Comparison of ENCODE assay signal across 1 cellular context in genomic region chr9:69121155-69122085, GRCh38.
TF ChIP-seq lines count a peak whose summit lies in the region.

No MANE protein-coding gene starts in this region.

TF ChIP-seq in HepG2, 621 proteins besides CTCF, POLR2A, EP300 and RAD21 (continued from another document and continues in another):
- TF ChIP-seq SMYD3 (CRISPR knock-in tag; IDR thresholded peaks at IDR 0.05) (no peak), ZNF724P (CRISPR knock-in tag; IDR thresholded peaks at IDR 0.05; ENCODE audit: borderline replicate concordance) (no peak), ZNF766 (CRISPR knock-in tag; IDR thresholded peaks at IDR 0.05; ENCODE audit: borderline replicate concordance) (no peak), ZSCAN12 (CRISPR knock-in tag; IDR thresholded peaks at IDR 0.05) (no peak), ZNF670 (CRISPR knock-in tag; IDR thresholded peaks at IDR 0.05; ENCODE audit: borderline replicate concordance) (0 out of 2 replicates have a peak, but pooled peaks have one; percentile 19), GABPB1 (CRISPR knock-in tag; IDR thresholded peaks at IDR 0.05) (peak; percentile 23; the same call in 1 of the 2 replicates), ZNF652 (CRISPR knock-in tag; IDR thresholded peaks at IDR 0.05; ENCODE audit: borderline replicate concordance, low read depth) (no peak), ZUFSP (CRISPR knock-in tag; IDR thresholded peaks at IDR 0.05; ENCODE audit: borderline replicate concordance) (no peak), ZFP41 (CRISPR knock-in tag; IDR thresholded peaks at IDR 0.05; ENCODE audit: borderline replicate concordance) (no peak), IKZF4 (CRISPR knock-in tag; IDR thresholded peaks at IDR 0.05; ENCODE audit: borderline replicate concordance, low read depth, not compliant biosample characterization) (peak; percentile 33), PLSCR1 (CRISPR knock-in tag; IDR thresholded peaks at IDR 0.05; ENCODE audit: borderline replicate concordance) (no peak), PHF5A (CRISPR knock-in tag; IDR thresholded peaks at IDR 0.05; ENCODE audit: low read depth, unreplicated experiment) (no peak), TAF1 (CRISPR knock-in tag; IDR thresholded peaks at IDR 0.05) (peak; percentile 58; the same call in 1 of the 2 replicates), U2AF1 (optimal IDR thresholded peaks at IDR 0.05; ENCODE audit: low read depth, low read length) (peak; percentile 14), IKZF5 (CRISPR knock-in tag; IDR thresholded peaks at IDR 0.05) (no peak), TOPORS (CRISPR knock-in tag; IDR thresholded peaks at IDR 0.05) (0 out of 2 replicates have a peak, but pooled peaks have one; percentile 37), RBM22 (optimal IDR thresholded peaks at IDR 0.05; ENCODE audit: low read length) (no peak), SIN3B (IDR thresholded peaks at IDR 0.05; ENCODE audit: low read length) (no peak), ZNF543 (CRISPR knock-in tag; IDR thresholded peaks at IDR 0.05) (no peak), SOX6 (IDR thresholded peaks at IDR 0.05) (no peak), SOX6 (CRISPR knock-in tag; IDR thresholded peaks at IDR 0.05) (no peak), ZNF18 (CRISPR knock-in tag; IDR thresholded peaks at IDR 0.05; ENCODE audit: insufficient replicate concordance) (peak; percentile 33), MIER3 (CRISPR knock-in tag; IDR thresholded peaks at IDR 0.05; ENCODE audit: borderline replicate concordance) (0 out of 2 replicates have a peak, but pooled peaks have one; percentile 8), SP5 (CRISPR knock-in tag; IDR thresholded peaks at IDR 0.05; ENCODE audit: borderline replicate concordance, low read depth) (0 out of 2 replicates have a peak, but pooled peaks have one; percentile 12), HNRNPL (IDR thresholded peaks at IDR 0.05; ENCODE audit: low read depth, low read length) (0 out of 2 replicates have a peak, but pooled peaks have one; percentile 19), CREB1 (IDR thresholded peaks at IDR 0.05) (no peak), CREB1 (CRISPR knock-in tag; IDR thresholded peaks at IDR 0.05) (no peak), TBL1XR1 (IDR thresholded peaks at IDR 0.05; ENCODE audit: borderline replicate concordance, low read length, partially characterized antibody) (no peak), ZEB1 (IDR thresholded peaks at IDR 0.05; ENCODE audit: insufficient replicate concordance, low read depth) (no peak), NFE2 (CRISPR knock-in tag; IDR thresholded peaks at IDR 0.05) (no peak), XBP1 (CRISPR knock-in tag; IDR thresholded peaks at IDR 0.05) (no peak), KDM3A (CRISPR knock-in tag; IDR thresholded peaks at IDR 0.05; ENCODE audit: low read depth) (0 out of 2 replicates have a peak, but pooled peaks have one; percentile 16), ZNF121 (CRISPR knock-in tag; IDR thresholded peaks at IDR 0.05) (no peak), KDM5A (IDR thresholded peaks at IDR 0.05; ENCODE audit: borderline replicate concordance, low read length) (0 out of 2 replicates have a peak, but pooled peaks have one; percentile 23), NONO (IDR thresholded peaks at IDR 0.05) (no peak), NONO (CRISPR knock-in tag; conservative IDR thresholded peaks at IDR 0.05) (no peak; the same call in 1 of the 2 replicates)
- TF ChIP-seq, protein P1, sequence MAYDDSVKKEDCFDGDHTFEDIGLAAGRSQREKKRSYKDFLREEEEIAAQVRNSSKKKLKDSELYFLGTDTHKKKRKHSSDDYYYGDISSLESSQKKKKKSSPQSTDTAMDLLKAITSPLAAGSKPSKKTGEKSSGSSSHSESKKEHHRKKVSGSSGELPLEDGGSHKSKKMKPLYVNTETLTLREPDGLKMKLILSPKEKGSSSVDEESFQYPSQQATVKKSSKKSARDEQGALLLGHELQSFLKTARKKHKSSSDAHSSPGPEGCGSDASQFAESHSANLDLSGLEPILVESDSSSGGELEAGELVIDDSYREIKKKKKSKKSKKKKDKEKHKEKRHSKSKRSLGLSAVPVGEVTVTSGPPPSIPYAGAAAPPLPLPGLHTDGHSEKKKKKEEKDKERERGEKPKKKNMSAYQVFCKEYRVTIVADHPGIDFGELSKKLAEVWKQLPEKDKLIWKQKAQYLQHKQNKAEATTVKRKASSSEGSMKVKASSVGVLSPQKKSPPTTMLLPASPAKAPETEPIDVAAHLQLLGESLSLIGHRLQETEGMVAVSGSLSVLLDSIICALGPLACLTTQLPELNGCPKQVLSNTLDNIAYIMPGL (CRISPR knock-in tag; IDR thresholded peaks at IDR 0.05; ENCODE audit: borderline replicate concordance in 1 of 2, low read depth in 1 of 2): peak in 1 of 2 experiments; percentile 35; a peak in 3 of 4 replicates
- TF ChIP-seq, protein P2, sequence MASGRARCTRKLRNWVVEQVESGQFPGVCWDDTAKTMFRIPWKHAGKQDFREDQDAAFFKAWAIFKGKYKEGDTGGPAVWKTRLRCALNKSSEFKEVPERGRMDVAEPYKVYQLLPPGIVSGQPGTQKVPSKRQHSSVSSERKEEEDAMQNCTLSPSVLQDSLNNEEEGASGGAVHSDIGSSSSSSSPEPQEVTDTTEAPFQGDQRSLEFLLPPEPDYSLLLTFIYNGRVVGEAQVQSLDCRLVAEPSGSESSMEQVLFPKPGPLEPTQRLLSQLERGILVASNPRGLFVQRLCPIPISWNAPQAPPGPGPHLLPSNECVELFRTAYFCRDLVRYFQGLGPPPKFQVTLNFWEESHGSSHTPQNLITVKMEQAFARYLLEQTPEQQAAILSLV (CRISPR knock-in tag; IDR thresholded peaks at IDR 0.05; ENCODE audit: borderline replicate concordance): no peak
- TF ChIP-seq, protein P3, sequence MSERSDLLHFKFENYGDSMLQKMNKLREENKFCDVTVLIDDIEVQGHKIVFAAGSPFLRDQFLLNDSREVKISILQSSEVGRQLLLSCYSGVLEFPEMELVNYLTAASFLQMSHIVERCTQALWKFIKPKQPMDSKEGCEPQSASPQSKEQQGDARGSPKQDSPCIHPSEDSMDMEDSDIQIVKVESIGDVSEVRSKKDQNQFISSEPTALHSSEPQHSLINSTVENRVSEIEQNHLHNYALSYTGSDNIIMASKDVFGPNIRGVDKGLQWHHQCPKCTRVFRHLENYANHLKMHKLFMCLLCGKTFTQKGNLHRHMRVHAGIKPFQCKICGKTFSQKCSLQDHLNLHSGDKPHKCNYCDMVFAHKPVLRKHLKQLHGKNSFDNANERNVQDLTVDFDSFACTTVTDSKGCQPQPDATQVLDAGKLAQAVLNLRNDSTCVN (CRISPR knock-in tag; IDR thresholded peaks at IDR 0.05; ENCODE audit: borderline replicate concordance): no peak
- TF ChIP-seq, protein P4, sequence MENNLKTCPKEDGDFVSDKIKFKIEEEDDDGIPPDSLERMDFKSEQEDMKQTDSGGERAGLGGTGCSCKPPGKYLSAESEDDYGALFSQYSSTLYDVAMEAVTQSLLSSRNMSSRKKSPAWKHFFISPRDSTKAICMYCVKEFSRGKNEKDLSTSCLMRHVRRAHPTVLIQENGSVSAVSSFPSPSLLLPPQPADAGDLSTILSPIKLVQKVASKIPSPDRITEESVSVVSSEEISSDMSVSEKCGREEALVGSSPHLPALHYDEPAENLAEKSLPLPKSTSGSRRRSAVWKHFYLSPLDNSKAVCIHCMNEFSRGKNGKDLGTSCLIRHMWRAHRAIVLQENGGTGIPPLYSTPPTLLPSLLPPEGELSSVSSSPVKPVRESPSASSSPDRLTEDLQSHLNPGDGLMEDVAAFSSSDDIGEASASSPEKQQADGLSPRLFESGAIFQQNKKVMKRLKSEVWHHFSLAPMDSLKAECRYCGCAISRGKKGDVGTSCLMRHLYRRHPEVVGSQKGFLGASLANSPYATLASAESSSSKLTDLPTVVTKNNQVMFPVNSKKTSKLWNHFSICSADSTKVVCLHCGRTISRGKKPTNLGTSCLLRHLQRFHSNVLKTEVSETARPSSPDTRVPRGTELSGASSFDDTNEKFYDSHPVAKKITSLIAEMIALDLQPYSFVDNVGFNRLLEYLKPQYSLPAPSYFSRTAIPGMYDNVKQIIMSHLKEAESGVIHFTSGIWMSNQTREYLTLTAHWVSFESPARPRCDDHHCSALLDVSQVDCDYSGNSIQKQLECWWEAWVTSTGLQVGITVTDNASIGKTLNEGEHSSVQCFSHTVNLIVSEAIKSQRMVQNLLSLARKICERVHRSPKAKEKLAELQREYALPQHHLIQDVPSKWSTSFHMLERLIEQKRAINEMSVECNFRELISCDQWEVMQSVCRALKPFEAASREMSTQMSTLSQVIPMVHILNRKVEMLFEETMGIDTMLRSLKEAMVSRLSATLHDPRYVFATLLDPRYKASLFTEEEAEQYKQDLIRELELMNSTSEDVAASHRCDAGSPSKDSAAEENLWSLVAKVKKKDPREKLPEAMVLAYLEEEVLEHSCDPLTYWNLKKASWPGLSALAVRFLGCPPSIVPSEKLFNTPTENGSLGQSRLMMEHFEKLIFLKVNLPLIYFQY (CRISPR knock-in tag; IDR thresholded peaks at IDR 0.05; ENCODE audit: borderline replicate concordance): no peak
- TF ChIP-seq, protein P5, sequence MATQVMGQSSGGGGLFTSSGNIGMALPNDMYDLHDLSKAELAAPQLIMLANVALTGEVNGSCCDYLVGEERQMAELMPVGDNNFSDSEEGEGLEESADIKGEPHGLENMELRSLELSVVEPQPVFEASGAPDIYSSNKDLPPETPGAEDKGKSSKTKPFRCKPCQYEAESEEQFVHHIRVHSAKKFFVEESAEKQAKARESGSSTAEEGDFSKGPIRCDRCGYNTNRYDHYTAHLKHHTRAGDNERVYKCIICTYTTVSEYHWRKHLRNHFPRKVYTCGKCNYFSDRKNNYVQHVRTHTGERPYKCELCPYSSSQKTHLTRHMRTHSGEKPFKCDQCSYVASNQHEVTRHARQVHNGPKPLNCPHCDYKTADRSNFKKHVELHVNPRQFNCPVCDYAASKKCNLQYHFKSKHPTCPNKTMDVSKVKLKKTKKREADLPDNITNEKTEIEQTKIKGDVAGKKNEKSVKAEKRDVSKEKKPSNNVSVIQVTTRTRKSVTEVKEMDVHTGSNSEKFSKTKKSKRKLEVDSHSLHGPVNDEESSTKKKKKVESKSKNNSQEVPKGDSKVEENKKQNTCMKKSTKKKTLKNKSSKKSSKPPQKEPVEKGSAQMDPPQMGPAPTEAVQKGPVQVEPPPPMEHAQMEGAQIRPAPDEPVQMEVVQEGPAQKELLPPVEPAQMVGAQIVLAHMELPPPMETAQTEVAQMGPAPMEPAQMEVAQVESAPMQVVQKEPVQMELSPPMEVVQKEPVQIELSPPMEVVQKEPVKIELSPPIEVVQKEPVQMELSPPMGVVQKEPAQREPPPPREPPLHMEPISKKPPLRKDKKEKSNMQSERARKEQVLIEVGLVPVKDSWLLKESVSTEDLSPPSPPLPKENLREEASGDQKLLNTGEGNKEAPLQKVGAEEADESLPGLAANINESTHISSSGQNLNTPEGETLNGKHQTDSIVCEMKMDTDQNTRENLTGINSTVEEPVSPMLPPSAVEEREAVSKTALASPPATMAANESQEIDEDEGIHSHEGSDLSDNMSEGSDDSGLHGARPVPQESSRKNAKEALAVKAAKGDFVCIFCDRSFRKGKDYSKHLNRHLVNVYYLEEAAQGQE (IDR thresholded peaks at IDR 0.05; ENCODE audit: borderline replicate concordance in 1 of 2, low read depth in 1 of 2, low read length in 2 of 2): 0 out of 4 replicates have a peak, but pooled peaks of 1 of the 2 experiments have one; percentile 8
